Comparison of ENCODE assay signal across 8 cellular contexts in the genomic region with DNA sequence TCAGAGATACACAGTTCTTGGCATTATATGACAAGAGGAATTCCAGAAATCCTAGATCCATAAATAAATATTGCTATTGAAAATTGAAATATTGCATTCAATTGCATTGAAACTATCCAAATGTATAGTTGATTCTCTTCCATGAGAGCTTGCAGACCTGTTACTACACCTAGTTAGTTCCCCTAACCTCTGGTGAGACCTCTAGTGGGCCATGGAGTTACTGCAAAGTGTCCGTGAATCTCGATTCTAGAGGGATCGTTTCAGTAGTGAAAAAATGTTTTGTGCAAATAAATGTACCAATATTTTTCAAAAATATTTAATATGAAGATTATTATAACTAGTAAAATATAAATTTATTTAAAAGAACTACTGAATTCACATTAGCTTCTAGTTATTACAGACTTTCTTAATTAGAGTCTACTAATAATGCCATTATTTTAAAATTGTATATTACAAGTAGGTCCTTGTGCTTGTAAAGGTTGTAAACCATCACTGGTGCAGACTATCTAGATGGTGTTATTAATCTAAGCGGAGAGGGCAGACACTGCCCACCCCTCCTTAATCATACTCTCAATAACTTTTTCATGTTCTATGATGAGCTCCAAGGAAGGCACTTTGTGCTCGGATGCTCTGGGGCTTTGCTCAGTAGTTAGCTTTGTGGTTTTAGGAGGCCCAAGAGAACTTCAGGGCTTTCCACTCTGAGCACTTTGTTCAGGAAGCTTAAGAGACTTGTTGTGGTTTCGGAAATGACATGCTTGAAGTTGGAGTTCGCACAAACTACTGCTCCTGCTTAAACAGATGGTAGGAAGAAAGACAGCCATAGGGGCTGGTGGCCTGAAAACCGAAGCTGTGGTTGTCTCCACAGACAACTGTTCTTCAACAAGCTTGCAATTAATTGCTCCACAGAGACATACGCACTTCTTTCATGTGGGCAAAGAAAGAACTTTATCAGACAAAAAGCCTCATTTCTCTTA. TPM values are rescaled to one million over a fixed set of nuclear protein-coding genes. Genes with fewer than 3 reads are reported as not detected.
A peak's percentile ranks its signal among the peaks of the same experiment; 100 is the strongest.
DNase-seq lines count a peak whose midpoint lies in the region; ATAC-seq, FAIRE-seq and TF ChIP-seq lines count a peak whose summit lies in the region.

No MANE protein-coding gene starts in this region.

- TF ChIP-seq POLR2A in NB4 (IDR thresholded peaks at IDR 0.05; ENCODE audit: extremely low read depth, insufficient read length) = no peak

- FAIRE-seq in bronchial epithelial cell (lab: Jason Lieb, UNC) = no peak

- H3K27me3 ChIP-seq in WERI-Rb-1 (ENCODE audit: insufficient read depth, low read depth, severe bottlenecking) = no peaks in the 10 kb centered on the region
- H3K27me3 ChIP-seq in bronchial epithelial cell (ENCODE audit: control insufficient read depth, insufficient read depth, low read length) = peaks cover 2% of the 10 kb centered on the region
- no peaks in the 10 kb centered on the region for H3K27me3 ChIP-seq in thoracic aorta (replicated peaks; ENCODE audit: insufficient read depth)

- peak; percentile 86 for TF ChIP-seq CTCF in NB4 (IDR thresholded peaks at IDR 0.05; ENCODE audit: low read depth, low read length)
- peak; percentile 63 for TF ChIP-seq CTCF in WERI-Rb-1 (IDR thresholded peaks at IDR 0.05; ENCODE audit: low read depth, low read length)
- TF ChIP-seq CTCF in bronchial epithelial cell (IDR thresholded peaks at IDR 0.05; ENCODE audit: insufficient read depth, low read length, severe bottlenecking) = peak; percentile 53
- TF ChIP-seq CTCF in thoracic aorta (IDR thresholded peaks at IDR 0.05) = peak; percentile 45

- no peaks in the 10 kb centered on the region for H3K9me3 ChIP-seq in WERI-Rb-1 (ENCODE audit: severe bottlenecking)
- no peaks in the 10 kb centered on the region for H3K9me3 ChIP-seq in thoracic aorta

- H3K27ac ChIP-seq in WERI-Rb-1 (no peak overlapping the region), thoracic aorta (no peak overlapping the region)

- H3K4me1 ChIP-seq in thoracic aorta (ENCODE audit: control insufficient read depth in 1 of 2, low read depth in 2 of 2) = no peaks in the 10 kb centered on the region

- no peaks in the 10 kb centered on the region for H3K36me3 ChIP-seq in WERI-Rb-1
- H3K36me3 ChIP-seq in bronchial epithelial cell (ENCODE audit: control insufficient read depth, insufficient read depth, low read length) = no peaks in the 10 kb centered on the region
- no peaks in the 10 kb centered on the region for H3K36me3 ChIP-seq in thoracic aorta

- no peak overlapping the region for H3K4me3 ChIP-seq in NB4 (ENCODE audit: low read depth, low read length)
- no peak overlapping the region for H3K4me3 ChIP-seq in WERI-Rb-1 (ENCODE audit: low read depth, low read length)
- no peak overlapping the region for H3K4me3 ChIP-seq in bronchial epithelial cell (ENCODE audit: low read depth, low read length)
- no peak overlapping the region for H3K4me3 ChIP-seq in thoracic aorta

- DNase-seq in activated gamma-delta T cell treated with Interleukin-2 at 50 U/mL for 16 hours (peak; percentile 49), activated gamma-delta T cell (lab: John Stamatoyannopoulos, UW) (no peak), NB4 (ENCODE audit: low read depth) (peak; percentile 82), WERI-Rb-1 (peak; percentile 73), bronchial epithelial cell (ENCODE audit: low read depth) (peak; percentile 48), lung microvascular endothelial cell (ENCODE audit: low read depth in 2 of 2) (peak; percentile 42 to 56), thoracic aorta (ENCODE audit: low spot score) (no peak)

- ATAC-seq in HG02588 (IDR thresholded peaks at IDR 0.05; ENCODE audit: unreplicated experiment) (peak; percentile 82), thoracic aorta (ENCODE audit: insufficient number of reproducible peaks, low FRiP score, low read depth) (no peak)

RNA-seq across cellular contexts. Expression of a gene that starts 42.8 kb away (rescaled TPM):
- total RNA-seq in bronchial epithelial cell (not detected in 2 replicates), lung microvascular endothelial cell (not detected in 2 replicates), thoracic aorta (not detected)

Comparison
In these comparisons a context has a peak if more than half of its experiments do, and no peak if none do; other contexts are left out.
1. DNase-seq: peak in activated gamma-delta T cell treated with Interleukin-2 at 50 U/mL for 16 hours (single experiment), NB4 (single experiment), WERI-Rb-1 (single experiment), bronchial epithelial cell (single experiment) and lung microvascular endothelial cell (2 of 2); none in activated gamma-delta T cell (single experiment) and thoracic aorta (single experiment).
2. Peak in every context shown above with its lines, with median percentiles within 50 percentile points of each other: CTCF ChIP-seq.